In genomic region chr11:30960387-30960992, GRCh38 we compare ENCODE assay signal across 1 cellular context.
TF ChIP-seq lines count a peak whose summit lies in the region.

No MANE protein-coding gene starts in this region.

TF ChIP-seq in IMR-90, 13 proteins besides CTCF, POLR2A, EP300 and RAD21 (continued from another document):
- TF ChIP-seq FOS (IDR thresholded peaks at IDR 0.05; ENCODE audit: low read depth, low read length) (no peak), NFE2L2 (IDR thresholded peaks at IDR 0.05; ENCODE audit: low read depth, low read length) (no peak), BHLHE40 (IDR thresholded peaks at IDR 0.05; ENCODE audit: low read depth, low read length) (no peak)
